28 cellular contexts compared by ENCODE assay signal in genomic region chr6:167925011-167925410, GRCh38.
DNase-seq lines count a peak whose midpoint lies in the region; FAIRE-seq and TF ChIP-seq lines count a peak whose summit lies in the region.
"Had no signal": no experiment of that assay in that cellular context is flagged by ENCODE, and none has a peak within 500 bp of the region (broad histone marks: within the 10 kb centered on the region; RNA-seq: fewer than 3 reads in every experiment).

No MANE protein-coding gene starts in this region.

- WGBS in testis, 2 donors, result 69 to 78% methylated on average over 7 of the region's 7 CpGs

- H3K9ac ChIP-seq in astrocyte (ENCODE audit: low read length), result no peak overlapping the region

- intact Hi-C loops in testis (cut with DNase I; ENCODE audit: low total_unique reads), result no loop called here

- H3K27ac ChIP-seq in astrocyte (ENCODE audit: low read depth, low read length), result no peak overlapping the region
- no peak overlapping the region for H3K27ac ChIP-seq in testis
- H3K27ac ChIP-seq: Peyer's patch, tibial artery, VCaP had no signal

- peak; percentile 13 for FAIRE-seq in astrocyte (lab: Jason Lieb, UNC)
- FAIRE-seq: endometrium had no signal

- H3K36me3 Mint-ChIP-seq in astrocyte (ENCODE audit: low read depth, unreplicated experiment), result peaks cover 11% of the 10 kb centered on the region
- H3K36me3 Mint-ChIP-seq: activated naive CD8-positive, alpha-beta T cell; CD8-positive, alpha-beta T cell; naive B cell had no signal

- DNase-seq in Ammon's horn (ENCODE audit: low spot score) (peak; percentile 48), astrocyte (ENCODE audit: low read depth) (peak; percentile 29), kidney epithelial cell (ENCODE audit: low read depth) (peak; percentile 23), superior temporal gyrus (ENCODE audit: extremely low spot score) (peak; percentile 48), NOMO-1 (lab: John Stamatoyannopoulos, UW; ENCODE audit: unreplicated experiment in 2 of 2) (no peak), testis (no peak), NCI-H345 treated with DMSO at 0.1 percent for 48 hours (lab: John Stamatoyannopoulos, UW; ENCODE audit: unreplicated experiment) (no peak)
- DNase-seq: activated CD4-positive, alpha-beta T cell treated with anti-CD3 and anti-CD28 coated beads for 4 hours; activated CD8-positive, alpha-beta memory T cell treated with anti-CD3 and anti-CD28 coated beads for 24 hours; activated effector memory CD4-positive, alpha-beta T cell treated with Interleukin-2 at 50 U/mL for 16 hours; AML-193; aorta; CD8-positive, alpha-beta T cell; dermis blood vessel endothelial cell; DMS 273 treated with DMSO at 0.1 percent for 48 hours; naive B cell; NCI-H1048; NCI-H1694 treated with DMSO at 0.1 percent for 48 hours; NCI-H526 treated with DMSO at 0.1 percent for 48 hours; Peyer's patch; SIG-M5; stimulated activated naive CD8-positive, alpha-beta T cell treated with anti-CD3 and anti-CD28 coated beads, Interleukin-15, amount 100 ng/mL, for 72 hours; tibial artery had no signal

- no peak overlapping the region for H3K27ac Mint-ChIP-seq in astrocyte (ENCODE audit: unreplicated experiment)
- H3K27ac Mint-ChIP-seq: activated naive CD8-positive, alpha-beta T cell; CD8-positive, alpha-beta T cell; GM23338; stimulated activated naive CD8-positive, alpha-beta T cell treated with anti-CD3 and anti-CD28 coated beads, Interleukin-15, amount 100 ng/mL, for 72 hours had no signal

- TF ChIP-seq CTCF in astrocyte (IDR thresholded peaks at IDR 0.05; ENCODE audit: insufficient read depth, low read depth, low read length) (no peak), kidney epithelial cell (IDR thresholded peaks at IDR 0.05; ENCODE audit: insufficient read depth, low read length, poor library complexity, severe bottlenecking) (no peak), testis (IDR thresholded peaks at IDR 0.05) (no peak)

- H3K4me1 Mint-ChIP-seq in astrocyte (ENCODE audit: low read depth, unreplicated experiment), result peaks cover 6% of the 10 kb centered on the region
- H3K4me1 Mint-ChIP-seq: central memory CD8-positive, alpha-beta T cell; GM23338; naive B cell; stimulated activated naive CD8-positive, alpha-beta T cell treated with anti-CD3 and anti-CD28 coated beads, Interleukin-15, amount 100 ng/mL, for 72 hours had no signal

- TF ChIP-seq POLR2A in testis (IDR thresholded peaks at IDR 0.05), result no peak

- no peaks in the 10 kb centered on the region for H3K27me3 ChIP-seq in astrocyte (ENCODE audit: insufficient read depth, low read length)
- H3K27me3 ChIP-seq in kidney epithelial cell (ENCODE audit: control insufficient read depth, insufficient read depth, low read length), result no peaks in the 10 kb centered on the region
- no peaks in the 10 kb centered on the region for H3K27me3 ChIP-seq in testis
- H3K27me3 ChIP-seq: Peyer's patch, tibial artery had no signal

- H3K36me3 ChIP-seq in astrocyte (ENCODE audit: insufficient read depth, low read length) (peaks cover 6% of the 10 kb centered on the region), kidney epithelial cell (ENCODE audit: control insufficient read depth, insufficient read depth, low read length) (no peaks in the 10 kb centered on the region), testis (ENCODE audit: low read depth, missing control alignments) (no peaks in the 10 kb centered on the region)

- H3K4me2 ChIP-seq in astrocyte (ENCODE audit: low read length), result no peak overlapping the region
- H3K4me2 ChIP-seq: GM23338 had no signal

- peaks cover 7% of the 10 kb centered on the region for H4K20me1 ChIP-seq in astrocyte (ENCODE audit: insufficient read depth, low read length)

- H3K4me3 ChIP-seq in astrocyte (ENCODE audit: insufficient read depth, low read depth, low read length) (no peak overlapping the region), kidney epithelial cell (ENCODE audit: low read depth, low read length) (no peak overlapping the region), testis (no peak overlapping the region)
- H3K4me3 ChIP-seq: GM23338, Peyer's patch, tibial artery had no signal

- H3K79me2 ChIP-seq in astrocyte (ENCODE audit: insufficient read depth, low read length), result no peaks in the 10 kb centered on the region

- H3K4me1 ChIP-seq in astrocyte (ENCODE audit: insufficient read depth, low read length), result peaks cover 4% of the 10 kb centered on the region
- no peaks in the 10 kb centered on the region for H3K4me1 ChIP-seq in testis
- H3K4me1 ChIP-seq: Peyer's patch, tibial artery had no signal

- H3K9me3 ChIP-seq in astrocyte (ENCODE audit: insufficient read depth, low read depth, low read length) (no peaks in the 10 kb centered on the region), testis (no peaks in the 10 kb centered on the region)
- H3K9me3 ChIP-seq: Peyer's patch, tibial artery had no signal

- no peak overlapping the region for H2AFZ ChIP-seq in astrocyte (ENCODE audit: low read depth, low read length)
- H2AFZ ChIP-seq: GM23338 had no signal

- H3K9me3 Mint-ChIP-seq in astrocyte (ENCODE audit: unreplicated experiment), result no peaks in the 10 kb centered on the region
- H3K9me3 Mint-ChIP-seq: CD8-positive, alpha-beta T cell; central memory CD8-positive, alpha-beta T cell; GM23338; naive B cell; stimulated activated naive CD8-positive, alpha-beta T cell treated with anti-CD3 and anti-CD28 coated beads, Interleukin-15, amount 100 ng/mL, for 72 hours had no signal

- no peaks in the 10 kb centered on the region for H3K27me3 Mint-ChIP-seq in astrocyte (ENCODE audit: low read depth, unreplicated experiment)
- H3K27me3 Mint-ChIP-seq: activated naive CD8-positive, alpha-beta T cell; central memory CD8-positive, alpha-beta T cell; naive B cell; stimulated activated naive CD8-positive, alpha-beta T cell treated with anti-CD3 and anti-CD28 coated beads, Interleukin-15, amount 100 ng/mL, for 72 hours had no signal

- H3K4me3 Mint-ChIP-seq in astrocyte (ENCODE audit: unreplicated experiment), result no peak overlapping the region
- H3K4me3 Mint-ChIP-seq: activated naive CD8-positive, alpha-beta T cell; CD8-positive, alpha-beta T cell; central memory CD8-positive, alpha-beta T cell; GM23338; naive B cell; stimulated activated naive CD8-positive, alpha-beta T cell treated with anti-CD3 and anti-CD28 coated beads, Interleukin-15, amount 100 ng/mL, for 72 hours had no signal

Comparison
In these comparisons a context has a peak if more than half of its experiments do, and no peak if none do; other contexts are left out.
1. DNase-seq: peak in Ammon's horn (single experiment), astrocyte (single experiment), kidney epithelial cell (single experiment) and superior temporal gyrus (single experiment); none in NOMO-1 (0 of 2), testis (single experiment) and NCI-H345 treated with DMSO at 0.1 percent for 48 hours (single experiment).